21 cellular contexts compared by ENCODE assay signal in the genomic region with DNA sequence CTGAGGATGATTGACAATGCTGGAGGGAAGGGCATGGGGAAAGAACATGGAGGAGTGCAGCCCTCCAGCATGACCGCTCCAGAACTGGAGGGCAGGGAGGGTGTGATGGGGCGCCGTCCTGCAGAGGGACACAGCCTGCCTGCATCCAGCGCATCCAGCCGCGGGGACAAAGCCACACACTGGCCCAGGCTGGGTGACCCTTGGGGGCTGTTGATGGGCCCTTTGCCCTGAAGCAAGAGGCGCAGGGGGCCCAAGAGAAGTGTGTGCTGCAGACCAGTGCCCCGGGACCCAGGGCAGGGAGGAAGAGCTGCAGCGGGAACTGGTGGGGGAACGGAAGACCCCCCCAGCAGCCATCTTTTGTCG.
"Had no signal": no experiment of that assay in that cellular context is flagged by ENCODE, and none has a peak within 500 bp of the region (broad histone marks: within the 10 kb centered on the region; RNA-seq: fewer than 3 reads in every experiment).

No MANE protein-coding gene starts in this region.

- H3K27me3 ChIP-seq: SJSA1 had no signal

- H3K27ac ChIP-seq: adrenal gland, breast epithelium, SJSA1 had no signal

- H3K9me3 ChIP-seq: adrenal gland, SJSA1 had no signal

- ATAC-seq: activated CD8-positive, alpha-beta T cell treated with anti-CD3 and anti-CD28 coated beads, Interleukin-2, amount 10 ng/mL, durations not matched to agents 7 days and 5 days; PC-3; T-helper 17 cell; WTC11 had no signal

- DNase-seq: activated CD4-positive, alpha-beta T cell treated with anti-CD3 and anti-CD28 coated beads for 1 hour; activated naive CD4-positive, alpha-beta T cell treated with anti-CD3 and anti-CD28 coated beads, Interleukin-2, amount 50 U/mL, for 16 hours; activated naive CD8-positive, alpha-beta T cell treated with anti-CD3 and anti-CD28 coated beads, Interleukin-2, amount 10 ng/mL, durations not matched to agents 7 days and 5 days; anterior cingulate cortex; MG63; NCI-H1105; NCI-H1436; NCI-H1694 treated with DMSO at 0.1 percent for 48 hours; NCI-H2029 treated with DMSO at 0.1 percent for 48 hours; NCI-H345; NCI-H510A; NCI-H69; PC-3; SHP77; T-helper 17 cell; T-helper 9 cell had no signal

- H3K4me1 Mint-ChIP-seq: activated naive CD8-positive, alpha-beta T cell treated with anti-CD3 and anti-CD28 coated beads, Interleukin-2, amount 10 ng/mL, durations not matched to agents 7 days and 5 days; WTC11 had no signal

- H3K36me3 ChIP-seq: adrenal gland, breast epithelium, MG63, SJSA1 had no signal

- H3K4me3 Mint-ChIP-seq: activated CD8-positive, alpha-beta T cell treated with anti-CD3 and anti-CD28 coated beads, Interleukin-2, amount 10 ng/mL, durations not matched to agents 7 days and 5 days; activated naive CD8-positive, alpha-beta T cell treated with anti-CD3 and anti-CD28 coated beads, Interleukin-2, amount 10 ng/mL, durations not matched to agents 7 days and 5 days; T-helper 17 cell; WTC11 had no signal

- H3K4me1 ChIP-seq: adrenal gland, breast epithelium, SJSA1 had no signal

- H3K4me3 ChIP-seq: adrenal gland, breast epithelium, MG63, SJSA1 had no signal

- H3K27ac Mint-ChIP-seq: activated CD8-positive, alpha-beta T cell treated with anti-CD3 and anti-CD28 coated beads, Interleukin-2, amount 10 ng/mL, durations not matched to agents 7 days and 5 days; activated naive CD8-positive, alpha-beta T cell treated with anti-CD3 and anti-CD28 coated beads, Interleukin-2, amount 10 ng/mL, durations not matched to agents 7 days and 5 days; T-helper 17 cell had no signal

- H3K36me3 Mint-ChIP-seq: activated naive CD8-positive, alpha-beta T cell treated with anti-CD3 and anti-CD28 coated beads, Interleukin-2, amount 10 ng/mL, durations not matched to agents 7 days and 5 days had no signal
